ENCODE assay signal across 21 cellular contexts in genomic region chr15:93034512-93034911, GRCh38. TPM values are rescaled to one million over a fixed set of nuclear protein-coding genes. Genes with fewer than 3 reads are reported as not detected.
"Had no signal": no experiment of that assay in that cellular context is flagged by ENCODE, and none has a peak within 500 bp of the region (broad histone marks: within the 10 kb centered on the region; RNA-seq: fewer than 3 reads in every experiment).

No MANE protein-coding gene starts in this region.

- H3K27ac ChIP-seq: brain microvascular endothelial cell, foreskin keratinocyte, skin epidermis, WERI-Rb-1 had no signal

- H3K4me3 ChIP-seq: mucosa of descending colon, skin epidermis had no signal

- H3K9me3 Mint-ChIP-seq: activated CD4-positive, alpha-beta memory T cell treated with anti-CD3 and anti-CD28 coated beads for 36 hours; activated T-cell treated with anti-CD3 and anti-CD28 coated beads, Interleukin-2, amount 50 U/mL, for 4 hours; dendritic cell treated with granulocyte-macrophage colony-stimulating factor and Interleukin-4, amounts not matched to agents 40 ng/mL and 50 ng/mL, for 4 days; immature natural killer cell; naive thymus-derived CD8-positive, alpha-beta T cell; type B pancreatic cell had no signal

- H3K4me3 Mint-ChIP-seq: activated CD4-positive, alpha-beta memory T cell treated with anti-CD3 and anti-CD28 coated beads for 36 hours; activated CD4-positive, alpha-beta T cell treated with anti-CD3 and anti-CD28 coated beads for 36 hours; activated naive CD8-positive, alpha-beta T cell; activated T-cell treated with anti-CD3 and anti-CD28 coated beads, Interleukin-2, amount 50 U/mL, for 4 hours; dendritic cell treated with granulocyte-macrophage colony-stimulating factor and Interleukin-4, amounts not matched to agents 40 ng/mL and 50 ng/mL, for 4 days; immature natural killer cell; type B pancreatic cell had no signal

- DNase-seq: activated CD4-positive, alpha-beta memory T cell treated with anti-CD3 and anti-CD28 coated beads for 36 hours; activated CD4-positive, alpha-beta T cell treated with anti-CD3 and anti-CD28 coated beads for 36 hours; activated gamma-delta T cell treated with Interleukin-2 at 50 U/mL for 16 hours; activated T-cell treated with anti-CD3 and anti-CD28 coated beads, Interleukin-2, amount 50 U/mL, for 4 hours; brain microvascular endothelial cell; cerebellar nuclear complex; effector memory CD4-positive, alpha-beta T cell; foreskin keratinocyte; immature natural killer cell; mucosa of descending colon; retina; stimulated activated CD4-positive, alpha-beta T cell treated with anti-CD3 and anti-CD28 coated beads, Interleukin-4, amount 100 ng/mL, for 24 hours; stimulated activated naive CD4-positive, alpha-beta T cell treated with Interleukin-2 at 50 U/mL for 16 hours; T-helper 1 cell; T1000; WERI-Rb-1 had no signal

- H3K36me3 Mint-ChIP-seq: activated CD4-positive, alpha-beta memory T cell treated with anti-CD3 and anti-CD28 coated beads for 36 hours; activated naive CD8-positive, alpha-beta T cell; immature natural killer cell; naive thymus-derived CD8-positive, alpha-beta T cell had no signal

- H3K27me3 Mint-ChIP-seq: activated CD4-positive, alpha-beta memory T cell treated with anti-CD3 and anti-CD28 coated beads for 36 hours had no signal

- H3K27ac Mint-ChIP-seq: activated CD4-positive, alpha-beta memory T cell treated with anti-CD3 and anti-CD28 coated beads for 36 hours; activated CD4-positive, alpha-beta T cell treated with anti-CD3 and anti-CD28 coated beads for 36 hours; activated naive CD8-positive, alpha-beta T cell; type B pancreatic cell had no signal

- ATAC-seq: activated CD4-positive, alpha-beta T cell treated with anti-CD3 and anti-CD28 coated beads for 36 hours; activated T-cell treated with anti-CD3 and anti-CD28 coated beads, Interleukin-2, amount 50 U/mL, for 4 hours; foreskin keratinocyte; mucosa of descending colon; naive thymus-derived CD8-positive, alpha-beta T cell had no signal

- H3K36me3 ChIP-seq: WERI-Rb-1 had no signal

- H3K27me3 ChIP-seq: brain microvascular endothelial cell had no signal

- H3K9me3 ChIP-seq: mucosa of descending colon had no signal

- H3K4me1 ChIP-seq: foreskin keratinocyte had no signal

RNA-seq across cellular contexts. Expression of gene RGMA, which starts 54.5 kb away (rescaled TPM):
- total RNA-seq: naive thymus-derived CD8-positive, alpha-beta T cell had no signal
- polyA plus RNA-seq: immature natural killer cell; naive thymus-derived CD8-positive, alpha-beta T cell had no signal
